8 cellular contexts compared by ENCODE assay signal in genomic region chr7:128831178-128831993, GRCh38. TPM values are rescaled to one million over a fixed set of nuclear protein-coding genes. Genes with fewer than 3 reads are reported as not detected.
DNase-seq lines count a peak whose midpoint lies in the region; ATAC-seq and TF ChIP-seq lines count a peak whose summit lies in the region.

No MANE protein-coding gene starts in this region.

- TF ChIP-seq CTCF in stomach (IDR thresholded peaks at IDR 0.05) = no peak

- peaks cover 35 to 84% (median 45%) of the 10 kb centered on the region in 4 donors for H3K4me1 ChIP-seq in stomach

- peaks cover 45% of the 10 kb centered on the region for H3K27me3 Mint-ChIP-seq in activated naive CD8-positive, alpha-beta T cell treated with anti-CD3 and anti-CD28 coated beads for 36 hours

- peak overlapping the region; percentile 47 to 65 (median 58) for H3K4me3 ChIP-seq in stomach

- no peak for TF ChIP-seq EP300 in stomach (IDR thresholded peaks at IDR 0.05)

- no peaks in the 10 kb centered on the region for H3K9me3 ChIP-seq in stomach

- peaks cover 0 to 13% (median 5%) of the 10 kb centered on the region in 4 donors for H3K36me3 ChIP-seq in stomach

- H3K36me3 Mint-ChIP-seq in activated naive CD8-positive, alpha-beta T cell treated with anti-CD3 and anti-CD28 coated beads for 36 hours = no peaks in the 10 kb centered on the region

- peak; percentile 45 for ATAC-seq in Right ventricle myocardium inferior
- ATAC-seq in HG02763 (IDR thresholded peaks at IDR 0.05; ENCODE audit: unreplicated experiment) = no peak

- no peak for TF ChIP-seq POLR2A in stomach (IDR thresholded peaks at IDR 0.05)

- intact Hi-C loops in Right ventricle myocardium inferior (cut with DNase I) (loop anchor here (2.0 to 5.0 kb wide), 2 partner anchors 41 to 84 kb away; partner anchors contain the start of gene CCDC136), cardiac septum (cut with DNase I) (no loop called here), stomach (cut with DNase I; ENCODE audit: low total_unique reads) (no loop called here)

- no peak overlapping the region for H3K27ac Mint-ChIP-seq in activated naive CD8-positive, alpha-beta T cell treated with anti-CD3 and anti-CD28 coated beads for 36 hours

- peak; percentile 82 for DNase-seq in Right ventricle myocardium inferior (ENCODE audit: missing footprints)
- DNase-seq in cardiac septum (ENCODE audit: low spot score) = no peak
- no peak for DNase-seq in activated naive CD8-positive, alpha-beta T cell treated with anti-CD3 and anti-CD28 coated beads for 36 hours
- peak; percentile 60 for DNase-seq in iPS-NIHi7 (ENCODE audit: extremely low spot score)
- no peak for DNase-seq in stomach
- no peak for DNase-seq in GF-D8 (lab: John Stamatoyannopoulos, UW)
- DNase-seq in activated effector memory CD4-positive, alpha-beta T cell treated with Interleukin-2 at 50 U/mL for 16 hours = no peak

- peak overlapping the region; percentile 29 for H3K4me3 Mint-ChIP-seq in activated naive CD8-positive, alpha-beta T cell treated with anti-CD3 and anti-CD28 coated beads for 36 hours

- peak overlapping the region; percentile 25 to 95 (median 74) for H3K27ac ChIP-seq in stomach

- H3K27me3 ChIP-seq in stomach = peaks cover 0 to 48% (median 27%) of the 10 kb centered on the region in 3 donors

- peaks cover 12% of the 10 kb centered on the region for H3K4me1 Mint-ChIP-seq in activated naive CD8-positive, alpha-beta T cell treated with anti-CD3 and anti-CD28 coated beads for 36 hours

- 13 to 23% (median 15%) methylated on average over 23 to 33 of the region's 33 CpGs for WGBS in stomach, 5 donors

- H3K9me3 Mint-ChIP-seq in activated naive CD8-positive, alpha-beta T cell treated with anti-CD3 and anti-CD28 coated beads for 36 hours = no peaks in the 10 kb centered on the region

RNA-seq across cellular contexts. Expression of gene FLNC, which starts 1.2 kb away (rescaled TPM):
- total RNA-seq in Right ventricle myocardium inferior = 905 TPM
- total RNA-seq in cardiac septum = 1,261 TPM
- under 1 TPM; 0.12 to 0.23 TPM for total RNA-seq in activated naive CD8-positive, alpha-beta T cell treated with anti-CD3 and anti-CD28 coated beads for 36 hours
- 100 to 1,000 TPM in 3 of 5 donors, 10 to 100 TPM in 2; 30.9 to 184 (median 105) TPM for total RNA-seq in stomach
- polyA plus RNA-seq in stomach = 10 to 100 TPM in 1 of 3 donors, 1 to 10 TPM in 2; 1.9 to 13.6 (median 5.3) TPM

RNA-seq across cellular contexts. Expression of gene ATP6V1F, which starts 31.3 kb away (rescaled TPM):
- total RNA-seq in Right ventricle myocardium inferior (128 TPM), cardiac septum (80.0 TPM), stomach (10 to 100 TPM in 4 of 5 donors, 1 to 10 TPM in 1; 2.0 to 86.2 (median 47.5) TPM)
- 100 to 1,000 TPM; 125 to 127 TPM for total RNA-seq in activated naive CD8-positive, alpha-beta T cell treated with anti-CD3 and anti-CD28 coated beads for 36 hours
- 100 to 1,000 TPM; 246 to 282 (median 264) TPM for polyA plus RNA-seq in stomach

RNA-seq across cellular contexts. Expression of gene CCDC136, which starts 39.6 kb away (rescaled TPM):
- total RNA-seq in Right ventricle myocardium inferior (6.3 TPM), cardiac septum (14.5 TPM), stomach (10 to 100 TPM in 2 of 5 donors, 1 to 10 TPM in 3; 4.6 to 36.8 (median 9.2) TPM)
- total RNA-seq in activated naive CD8-positive, alpha-beta T cell treated with anti-CD3 and anti-CD28 coated beads for 36 hours = 10 to 100 TPM; 10.8 to 11.0 TPM
- polyA plus RNA-seq in stomach = 1 to 10 TPM; 2.3 to 3.1 (median 2.7) TPM

RNA-seq across cellular contexts. Expression of gene OPN1SW, which starts 55.8 kb away (rescaled TPM):
- not detected for total RNA-seq in Right ventricle myocardium inferior
- not detected for total RNA-seq in cardiac septum
- total RNA-seq in activated naive CD8-positive, alpha-beta T cell treated with anti-CD3 and anti-CD28 coated beads for 36 hours = not detected
- total RNA-seq in stomach = not detected
- polyA plus RNA-seq in stomach = not detected

Comparison
In these comparisons a context has a peak if more than half of its experiments do, and no peak if none do; other contexts are left out.
1. DNase-seq: peak in Right ventricle myocardium inferior (single experiment) and iPS-NIHi7 (single experiment); none in cardiac septum (single experiment), activated naive CD8-positive, alpha-beta T cell treated with anti-CD3 and anti-CD28 coated beads for 36 hours (single experiment), stomach (single experiment), GF-D8 (single experiment) and activated effector memory CD4-positive, alpha-beta T cell treated with Interleukin-2 at 50 U/mL for 16 hours (single experiment).
2. RNA of gene FLNC, which starts 1.2 kb away (total RNA-seq): 1,261 TPM in cardiac septum (single experiment), 905 TPM in Right ventricle myocardium inferior (single experiment) and 30.9 to 184 TPM in stomach; 0.12 to 0.23 TPM in activated naive CD8-positive, alpha-beta T cell treated with anti-CD3 and anti-CD28 coated beads for 36 hours; every median in the first group is over 10 times any median in the second.